Comparison of ENCODE assay signal across 17 cellular contexts in genomic region chr4:183508693-183509092, GRCh38. TPM values are rescaled to one million over a fixed set of nuclear protein-coding genes. Genes with fewer than 3 reads are reported as not detected.
DNase-seq lines count a peak whose midpoint lies in the region; ATAC-seq, FAIRE-seq and TF ChIP-seq lines count a peak whose summit lies in the region.
"Had no signal": no experiment of that assay in that cellular context is flagged by ENCODE, and none has a peak within 500 bp of the region (broad histone marks: within the 10 kb centered on the region; RNA-seq: fewer than 3 reads in every experiment).

No MANE protein-coding gene starts in this region.

- FAIRE-seq in A549 (lab: Jason Lieb, UNC) (no peak), K562 (lab: Jason Lieb, UNC) (no peak), islet of Langerhans (lab: Jason Lieb, UNC) (peak; percentile 58)

- CTCF ChIA-PET in A549 (lab: Yijun Ruan, JAX): interaction anchor here (0.6 to 2.0 kb wide), 2 partner anchors 37 to 128 kb away, joined by 3 to 7 read pairs; no protein-coding TSS in a partner anchor
- CTCF ChIA-PET in K562 (lab: Yijun Ruan, JAX; ENCODE audit: low intra/inter-chr PET ratio): no interaction called here

- no peaks in the 10 kb centered on the region; the same call in 1 of the 2 replicates for H4K20me1 ChIP-seq in K562 (replicated peaks; ENCODE audit: control insufficient read depth, insufficient read depth, low read length)

- ATAC-seq in A549 (no peak), K562 (no peak), GM19328 (IDR thresholded peaks at IDR 0.05; ENCODE audit: unreplicated experiment) (no peak), HG03469 (IDR thresholded peaks at IDR 0.05; ENCODE audit: unreplicated experiment) (no peak)
- ATAC-seq: PC-3 had no signal

- H3K9me3 ChIP-seq in A549: no peaks in the 10 kb centered on the region
- H3K9me3 ChIP-seq in HUES6 (ENCODE audit: control insufficient read depth, insufficient read depth, low read depth, low read length): no peaks in the 10 kb centered on the region
- H3K9me3 ChIP-seq in K562 (replicated peaks; ENCODE audit: control insufficient read depth, insufficient read depth, low read depth, low read length): no peaks in the 10 kb centered on the region
- H3K9me3 ChIP-seq: BLaER1 treated with 17β-estradiol and CSF1 and Interleukin-3, amounts not matched to agents 10 nM and 100 nM; SJSA1 had no signal

- H3K27ac ChIP-seq in A549 (peak overlapping the region; percentile 66 to 80), HUES6 (ENCODE audit: low read depth, low read length) (no peak overlapping the region), K562 (ENCODE audit: extremely low read depth, low read depth, low read length) (peak overlapping the region; percentile 31; the same call in 1 of the 3 replicates)
- H3K27ac ChIP-seq: SJSA1 had no signal

- peaks cover 24% of the 10 kb centered on the region for H3K36me3 Mint-ChIP-seq in activated CD4-positive, alpha-beta T cell treated with anti-CD3 and anti-CD28 coated beads, Interleukin-2, amount 10 ng/mL, durations not matched to agents 24 days and 14 days (ENCODE audit: low read depth)

- peak overlapping the region; percentile 35; the same call in 1 of the 2 replicates for H2AFZ ChIP-seq in K562 (ENCODE audit: low read depth, low read length)

- in situ Hi-C loops in K562 (cut with MboI): no loop called here

- H3K79me2 ChIP-seq in K562 (ENCODE audit: control insufficient read depth, insufficient read depth, low read length): peaks cover 44% of the 10 kb centered on the region

- 40% methylated on average over 5 of the region's 5 CpGs for WGBS in A549 (ENCODE audit: missing lambda C conversion rate)
- WGBS in K562 (ENCODE audit: insufficient coverage, low coverage, missing lambda C conversion rate): 28% methylated on average over 5 of the region's 5 CpGs

- H3K27me3 ChIP-seq in HUES6 (ENCODE audit: control insufficient read depth, insufficient read depth, low read length) (no peaks in the 10 kb centered on the region), K562 (ENCODE audit: control insufficient read depth in 2 of 2, insufficient read depth in 2 of 2, low read length in 2 of 2) (no peaks in the 10 kb centered on the region)
- H3K27me3 ChIP-seq: BLaER1 treated with 17β-estradiol and CSF1 and Interleukin-3, amounts not matched to agents 10 nM and 100 nM; SJSA1 had no signal

- TF ChIP-seq CTCF in A549 (IDR thresholded peaks at IDR 0.05) (no peak), K562 (IDR thresholded peaks at IDR 0.05 in 2 of 3, conservative IDR thresholded peaks at IDR 0.05 in 1 of 3; ENCODE audit: insufficient read depth in 2 of 3, low read depth in 1 of 3, low read length in 3 of 3) (no peak)

- no peaks in the 10 kb centered on the region for H3K9me1 ChIP-seq in K562 (ENCODE audit: control insufficient read depth, insufficient read depth, low read length)

- H3K4me1 Mint-ChIP-seq in activated CD4-positive, alpha-beta T cell treated with anti-CD3 and anti-CD28 coated beads, Interleukin-2, amount 10 ng/mL, durations not matched to agents 24 days and 14 days: peaks cover 20% of the 10 kb centered on the region

- TF ChIP-seq RAD21 in A549 (conservative IDR thresholded peaks at IDR 0.05 in 1 of 2, IDR thresholded peaks at IDR 0.05 in 1 of 2): no peak
- TF ChIP-seq RAD21 in K562 (CRISPR knock-in tag; conservative IDR thresholded peaks at IDR 0.05 in 1 of 2, IDR thresholded peaks at IDR 0.05 in 1 of 2): no peak

- H3K4me3 ChIP-seq in A549 (peak overlapping the region; percentile 35), HUES6 (ENCODE audit: low read depth, low read length) (peak overlapping the region; percentile 7; the same call in 1 of the 2 replicates), K562 (no peak overlapping the region)
- H3K4me3 ChIP-seq: BLaER1 treated with 17β-estradiol and CSF1 and Interleukin-3, amounts not matched to agents 10 nM and 100 nM; SJSA1 had no signal

- H3K4me3 Mint-ChIP-seq in activated CD4-positive, alpha-beta T cell treated with anti-CD3 and anti-CD28 coated beads, Interleukin-2, amount 10 ng/mL, durations not matched to agents 24 days and 14 days: no peak overlapping the region

- DNase-seq in A549 (ENCODE audit: low read depth in 1 of 2, low spot score in 1 of 2): no peak
- DNase-seq in K562 (ENCODE audit: extremely low read depth in 1 of 4, low spot score in 3 of 4): no peak
- no peak for DNase-seq in CD1c-positive myeloid dendritic cell (ENCODE audit: extremely low spot score)
- no peak for DNase-seq in activated CD4-positive, alpha-beta T cell treated with anti-CD3 and anti-CD28 coated beads, Interleukin-2, amount 10 ng/mL, durations not matched to agents 24 days and 14 days
- DNase-seq: DND-41, NCI-H1436, NCI-H2029 treated with DMSO at 0.1 percent for 48 hours, NCI-H2171 treated with DMSO at 0.1 percent for 48 hours, NCI-H748 treated with DMSO at 0.1 percent for 48 hours, PC-3 had no signal

- no peaks in the 10 kb centered on the region for H3K9me3 Mint-ChIP-seq in activated CD4-positive, alpha-beta T cell treated with anti-CD3 and anti-CD28 coated beads, Interleukin-2, amount 10 ng/mL, durations not matched to agents 24 days and 14 days
- H3K9me3 Mint-ChIP-seq: IgD-negative memory B cell had no signal

- H3K4me1 ChIP-seq in A549 (peaks cover 13% of the 10 kb centered on the region), HUES6 (ENCODE audit: control insufficient read depth, insufficient read depth, low read length) (peaks cover 18% of the 10 kb centered on the region), K562 (replicated peaks in 1 of 2; ENCODE audit: control insufficient read depth in 2 of 2, insufficient read depth in 2 of 2, low read length in 2 of 2) (peaks cover 10 to 20% of the 10 kb centered on the region in 2 experiments)
- H3K4me1 ChIP-seq: SJSA1 had no signal

- POLR2A ChIA-PET in A549 (lab: Yijun Ruan, JAX): interaction anchor here (1.2 kb wide), 1 partner anchor 65 kb away, joined by 3 read pairs; no protein-coding TSS in a partner anchor
- POLR2A ChIA-PET in K562 (lab: Yijun Ruan, JAX): interaction anchor here (0.6 to 1.0 kb wide), 2 partner anchors 10 to 17 kb away, joined by 3 to 4 read pairs; no protein-coding TSS in a partner anchor

- TF ChIP-seq POLR2A in A549 (IDR thresholded peaks at IDR 0.05; ENCODE audit: low read length) (no peak), K562 (conservative IDR thresholded peaks at IDR 0.05) (no peak)

- H3K9ac ChIP-seq in HUES6 (ENCODE audit: low read length) (no peak overlapping the region), K562 (ENCODE audit: insufficient read depth in 1 of 2, low read depth in 2 of 2, low read length in 2 of 2) (peak overlapping the region in 1 of 2 experiments; percentile 8; a peak in 1 of 4 replicates)

- intact Hi-C loops in K562 (cut with micrococcal nuclease): no loop called here
- intact Hi-C loops in activated CD4-positive, alpha-beta T cell treated with anti-CD3 and anti-CD28 coated beads, Interleukin-2, amount 10 ng/mL, durations not matched to agents 24 days and 14 days (cut with micrococcal nuclease): loop anchor here (5.0 to 10.0 kb wide), 4 partner anchors 806 to 1316 kb away; partner anchors contain the start of genes ACSL1 and IRF2

- H3K36me3 ChIP-seq in HUES6 (ENCODE audit: control insufficient read depth, insufficient read depth, low read length) (peaks cover 25% of the 10 kb centered on the region), K562 (ENCODE audit: control insufficient read depth, insufficient read depth, low read length) (peaks cover 27% of the 10 kb centered on the region; the same call in 2 of the 3 replicates)

- H3K4me2 ChIP-seq in A549 (peak overlapping the region; percentile 90), K562 (ENCODE audit: insufficient read depth, low read length) (peak overlapping the region; percentile 16)

- BruUV-seq in K562 (replicated peaks; lab: Mats Ljungman, UMichigan): no TSS peak

- H3K27ac Mint-ChIP-seq in activated CD4-positive, alpha-beta T cell treated with anti-CD3 and anti-CD28 coated beads, Interleukin-2, amount 10 ng/mL, durations not matched to agents 24 days and 14 days: no peak overlapping the region
- H3K27ac Mint-ChIP-seq: IgD-negative memory B cell had no signal

- no peak for TF ChIP-seq EP300 in A549 (IDR thresholded peaks at IDR 0.05)
- TF ChIP-seq EP300 in K562 (IDR thresholded peaks at IDR 0.05; ENCODE audit: low read length): no peak

- no peaks in the 10 kb centered on the region for H3K27me3 Mint-ChIP-seq in activated CD4-positive, alpha-beta T cell treated with anti-CD3 and anti-CD28 coated beads, Interleukin-2, amount 10 ng/mL, durations not matched to agents 24 days and 14 days
- H3K27me3 Mint-ChIP-seq: IgD-negative memory B cell had no signal

TF ChIP-seq in K562, 482 proteins besides CTCF, POLR2A, EP300 and RAD21 (continues in another document):
- TF ChIP-seq C11orf30 (IDR thresholded peaks at IDR 0.05; ENCODE audit: low read depth): peak; percentile 64
- no peak for TF ChIP-seq IRF2 (CRISPR knock-in tag; IDR thresholded peaks at IDR 0.05)
- TF ChIP-seq NFE2L1 (tag; IDR thresholded peaks at IDR 0.05; ENCODE audit: borderline replicate concordance, low read depth): peak; percentile 63; the same call in 1 of the 2 replicates

RNA-seq across cellular contexts. Expression of gene ING2, which starts 3.8 kb away (rescaled TPM):
- polyA plus RNA-seq in A549 (2011; rRNA removed) (9.9 and 16.9 TPM in 2 replicates), A549 (2017; fragmentation: RNase III; extraction: RNeasy Plus Mini Kit Qiagen cat#74134 plus additional on column Dnase treatment) (13.6 to 16.4 TPM (median 14.8 TPM) in 3 replicates), K562 (2011; rRNA removed) (8.3 and 9.5 TPM in 2 replicates), K562 (2014; fragmentation: Illumina TruSeq; extraction: Trizol) (18.0 and 21.4 TPM in 2 replicates), K562 (2014; fragmentation: Nextera tagmentation; extraction: Ambion mirVana) (1 to 10 TPM; 2.9 to 4.2 TPM), K562 (2014; rRNA removed) (12.5 and 18.6 TPM in 2 replicates)
- polyA plus RNA-seq in A549 (2012; cell fraction: cytosol; rRNA removed): 6.7 and 8.1 TPM in 2 replicates
- 1.8 and 2.9 TPM in 2 replicates for polyA plus RNA-seq in A549 (2012; cell fraction: nucleus; rRNA removed)
- 1.8 and 2.0 TPM in 2 replicates for polyA minus RNA-seq in A549 (2011; rRNA and poly(A)+ RNA removed)
- total RNA-seq in K562 (2011; cell fraction: chromatin; rRNA removed; ENCODE audit: low replicate concordance): 1.8 and 14.2 TPM in 2 replicates
- 2.3 and 2.8 TPM in 2 replicates for total RNA-seq in K562 (2011; cell fraction: nucleolus; rRNA removed)
- total RNA-seq in K562 (2011; cell fraction: nucleoplasm; rRNA removed): 5.6 and 6.2 TPM in 2 replicates
- total RNA-seq in K562 (2014; rRNA removed) (12.4 and 12.5 TPM in 2 replicates), K562 (2014; rRNA removed; fragmentation: Illumina TruSeq; extraction: Trizol) (13.8 and 15.1 TPM in 2 replicates), K562 (2015; rRNA removed; fragmentation: Illumina TruSeq; extraction: Trizol) (16.9 and 17.5 TPM in 2 replicates), K562 (2021) (8.7 and 10.0 TPM in 2 replicates)
- polyA plus RNA-seq in K562 (2011; cell fraction: cytosol; rRNA removed): 2.9 and 3.8 TPM in 2 replicates
- 3.5 and 4.5 TPM in 2 replicates for polyA plus RNA-seq in K562 (2011; cell fraction: nucleus; rRNA removed)
- 10.9 and 14.7 TPM in 2 replicates for polyA plus RNA-seq in K562 (2012)
- polyA minus RNA-seq in K562 (2011; rRNA and poly(A)+ RNA removed): 4.5 and 7.3 TPM in 2 replicates
- polyA minus RNA-seq in K562 (2011; cell fraction: cytosol; rRNA and poly(A)+ RNA removed): 2.9 and 4.9 TPM in 2 replicates
- polyA minus RNA-seq in K562 (2011; cell fraction: nucleus; rRNA and poly(A)+ RNA removed): 2.4 and 6.7 TPM in 2 replicates
- 12.4 and 13.5 TPM in 2 replicates for total RNA-seq in activated CD4-positive, alpha-beta T cell treated with anti-CD3 and anti-CD28 coated beads, Interleukin-2, amount 10 ng/mL, durations not matched to agents 24 days and 14 days

Comparison
In these comparisons a context has a peak if more than half of its experiments do, and no peak if none do; other contexts are left out.
1. Of the 35 proteins assayed by ChIP-seq in both K562 and A549: peak only in K562: none; only in A549: MAFK; in both: none; in neither: 34.